In genomic region chr9:38713426-38713825, GRCh38 we compare ENCODE assay signal across 2 cellular contexts.
A peak's percentile ranks its signal among the peaks of the same experiment; 100 is the strongest.
TF ChIP-seq lines count a peak whose summit lies in the region.

No MANE protein-coding gene starts in this region.

TF ChIP-seq in A549, 52 proteins besides CTCF, POLR2A, EP300 and RAD21:
- 0 out of 5 replicates have a peak, but pooled peaks of 1 of the 2 experiments have one; percentile 21 for TF ChIP-seq JUN (IDR thresholded peaks at IDR 0.05)
- TF ChIP-seq MAFK (IDR thresholded peaks at IDR 0.05; ENCODE audit: partially characterized antibody), result peak; percentile 51
- TF ChIP-seq JUNB (IDR thresholded peaks at IDR 0.05), result peak; percentile 68
- no peak for TF ChIP-seq RFX5 (IDR thresholded peaks at IDR 0.05)
- TF ChIP-seq ZSCAN20 (CRISPR knock-in tag; IDR thresholded peaks at IDR 0.05), result no peak
- TF ChIP-seq REST (IDR thresholded peaks at IDR 0.05), result no peak
- no peak for TF ChIP-seq ELK1 (IDR thresholded peaks at IDR 0.05; ENCODE audit: low read depth, low read length)
- no peak for TF ChIP-seq ESRRA (IDR thresholded peaks at IDR 0.05; ENCODE audit: borderline replicate concordance, low read length)
- peak; percentile 42 to 78 for TF ChIP-seq CEBPB (IDR thresholded peaks at IDR 0.05)
- peak; percentile 61; the same call in 1 of the 2 replicates for TF ChIP-seq HES2 (IDR thresholded peaks at IDR 0.05)

TF ChIP-seq in IMR-90, 13 proteins besides CTCF, POLR2A, EP300 and RAD21:
- TF ChIP-seq SMC3 (IDR thresholded peaks at IDR 0.05; ENCODE audit: low read depth, low read length) (no peak), USF2 (IDR thresholded peaks at IDR 0.05; ENCODE audit: low read depth, low read length) (no peak), CEBPB (IDR thresholded peaks at IDR 0.05; ENCODE audit: low read depth, low read length) (peak; percentile 41; the same call in 1 of the 2 replicates)
